Comparison of ENCODE assay signal across 24 cellular contexts in genomic region chr11:69967484-69967883, GRCh38.
"Had no signal": no experiment of that assay in that cellular context is flagged by ENCODE, and none has a peak within 500 bp of the region (broad histone marks: within the 10 kb centered on the region; RNA-seq: fewer than 3 reads in every experiment).

No MANE protein-coding gene starts in this region.

- H3K9me3 ChIP-seq: uterus had no signal

- H3K4me1 ChIP-seq: tibial nerve, uterus had no signal

- DNase-seq: activated T-cell treated with anti-CD3 and anti-CD28 coated beads, Interleukin-2, amount 50 U/mL, for 1 hour; brain microvascular endothelial cell; caudate nucleus; effector CD4-positive, alpha-beta T cell; erythroblast; foreskin melanocyte; glutamatergic neuron; hypothalamus; naive thymus-derived CD4-positive, alpha-beta T cell; retina; stimulated activated CD4-positive, alpha-beta T cell treated with anti-CD3 and anti-CD28 coated beads, Interleukin-12 subunit alpha, Interleukin-12 subunit beta, amount 100 ng/mL, for 4 hours; stimulated activated CD4-positive, alpha-beta T cell treated with anti-CD3 and anti-CD28 coated beads, Interleukin-4, amount 100 ng/mL, for 4 hours; substantia nigra; T-helper 1 cell; uterus had no signal

- H3K4me1 Mint-ChIP-seq: activated T-helper 17 cell treated with anti-CD3 and anti-CD28 coated beads, Interleukin-2, amount 50 U/mL, for 72 hours had no signal

- H3K4me3 ChIP-seq: lung, neural progenitor cell, tibial nerve, uterus had no signal

- H3K36me3 Mint-ChIP-seq: naive thymus-derived CD4-positive, alpha-beta T cell; neural progenitor cell; WTC11 had no signal

- ATAC-seq: activated naive CD4-positive, alpha-beta T cell treated with anti-CD3 and anti-CD28 coated beads, Interleukin-2, amount 50 U/mL, for 72 hours; activated T-helper 17 cell treated with anti-CD3 and anti-CD28 coated beads, Interleukin-2, amount 50 U/mL, for 72 hours; naive thymus-derived CD4-positive, alpha-beta T cell; WTC11 had no signal

- H3K27me3 ChIP-seq: brain microvascular endothelial cell, neural progenitor cell, uterus had no signal

- H3K27ac ChIP-seq: brain microvascular endothelial cell, neural progenitor cell, uterus had no signal

- H3K4me3 Mint-ChIP-seq: activated T-helper 17 cell treated with anti-CD3 and anti-CD28 coated beads, Interleukin-2, amount 50 U/mL, for 72 hours; dendritic cell treated with granulocyte-macrophage colony-stimulating factor and Interleukin-4, amounts not matched to agents 40 ng/mL and 50 ng/mL, for 4 days; naive thymus-derived CD4-positive, alpha-beta T cell; neural progenitor cell; stimulated activated naive CD8-positive, alpha-beta T cell treated with anti-CD3 and anti-CD28 coated beads, Interleukin-15, Interleukin-2, amounts not matched to agents 100 ng/mL and 50 ng/mL, for 24 hours; WTC11 had no signal

- H3K9ac ChIP-seq: neural progenitor cell had no signal

- H3K27ac Mint-ChIP-seq: activated naive CD4-positive, alpha-beta T cell treated with anti-CD3 and anti-CD28 coated beads, Interleukin-2, amount 50 U/mL, for 72 hours; activated T-helper 17 cell treated with anti-CD3 and anti-CD28 coated beads, Interleukin-2, amount 50 U/mL, for 72 hours; dendritic cell treated with granulocyte-macrophage colony-stimulating factor and Interleukin-4, amounts not matched to agents 40 ng/mL and 50 ng/mL, for 4 days; naive thymus-derived CD4-positive, alpha-beta T cell; neural progenitor cell; progenitor cell of endocrine pancreas; stimulated activated naive CD8-positive, alpha-beta T cell treated with anti-CD3 and anti-CD28 coated beads, Interleukin-15, Interleukin-2, amounts not matched to agents 100 ng/mL and 50 ng/mL, for 24 hours; WTC11 had no signal

- H3K4me2 ChIP-seq: neural progenitor cell had no signal

- H2AFZ ChIP-seq: neural progenitor cell had no signal

- H3K36me3 ChIP-seq: brain microvascular endothelial cell, neural progenitor cell, tibial nerve, uterus had no signal

- H3K9me3 Mint-ChIP-seq: activated naive CD4-positive, alpha-beta T cell treated with anti-CD3 and anti-CD28 coated beads, Interleukin-2, amount 50 U/mL, for 72 hours; activated T-helper 17 cell treated with anti-CD3 and anti-CD28 coated beads, Interleukin-2, amount 50 U/mL, for 72 hours; naive thymus-derived CD4-positive, alpha-beta T cell; neural progenitor cell; stimulated activated naive CD8-positive, alpha-beta T cell treated with anti-CD3 and anti-CD28 coated beads, Interleukin-15, Interleukin-2, amounts not matched to agents 100 ng/mL and 50 ng/mL, for 24 hours; WTC11 had no signal
